In genomic region chr17:65560628-65561371, GRCh38 we compare ENCODE assay signal across 8 cellular contexts. TPM values are rescaled to one million over a fixed set of nuclear protein-coding genes. Genes with fewer than 3 reads are reported as not detected.
DNase-seq lines count a peak whose midpoint lies in the region; ATAC-seq and TF ChIP-seq lines count a peak whose summit lies in the region.

No MANE protein-coding gene starts in this region.

- H3K9ac ChIP-seq in smooth muscle cell (ENCODE audit: low read depth), result peak overlapping the region; percentile 94

- H3K4me1 ChIP-seq in smooth muscle cell (ENCODE audit: low read depth) (peaks cover 26% of the 10 kb centered on the region), vagina (peaks cover 29% of the 10 kb centered on the region)

- H3K4me3 ChIP-seq in HFF-Myc (replicated peaks; ENCODE audit: low read depth, low read length) (peak overlapping the region; percentile 78), smooth muscle cell (peak overlapping the region; percentile 95), vagina (peak overlapping the region in 1 of 2 donors; percentile 96)

- intact Hi-C loops in vagina (cut with DNase I), result no loop called here

- TF ChIP-seq POLR2A in vagina (IDR thresholded peaks at IDR 0.05), result peak in 1 of 2 donors; percentile 58

- H3K36me3 ChIP-seq in smooth muscle cell (ENCODE audit: low read depth) (no peaks in the 10 kb centered on the region), vagina (no peaks in the 10 kb centered on the region)

- ATAC-seq in activated CD4-positive, CD25-positive, alpha-beta regulatory T cell treated with anti-CD3 and anti-CD28 coated beads, Interleukin-2, amount 50 U/mL, for 24 hours, result peak; percentile 48 to 50

- DNase-seq in DMS 273 treated with DMSO at 0.1 percent for 48 hours (lab: John Stamatoyannopoulos, UW), result peak; percentile 70
- peak; percentile 69 for DNase-seq in HFF-Myc (ENCODE audit: extremely low read depth, low read depth)
- peak; percentile 63 for DNase-seq in NCI-H2107 (lab: John Stamatoyannopoulos, UW)
- peak in 51 of 61 donors; percentile 19 to 87 (median 57) for DNase-seq in caudate nucleus (lab: John Stamatoyannopoulos, UW)
- peak; percentile 66 for DNase-seq in inferior parietal cortex (ENCODE audit: extremely low spot score)
- peak; percentile 53 for DNase-seq in smooth muscle cell (lab: John Stamatoyannopoulos, UW; ENCODE audit: unreplicated experiment)
- no peak for DNase-seq in vagina (ENCODE audit: extremely low spot score in 2 of 2)

- H3K27me3 ChIP-seq in smooth muscle cell (ENCODE audit: low read depth) (no peaks in the 10 kb centered on the region), vagina (no peaks in the 10 kb centered on the region)

- H3K27ac ChIP-seq in caudate nucleus (ENCODE audit: low read depth, low read length), result peak overlapping the region; percentile 67
- H3K27ac ChIP-seq in smooth muscle cell (ENCODE audit: low read depth), result peak overlapping the region; percentile 96
- no peak overlapping the region for H3K27ac ChIP-seq in vagina

- TF ChIP-seq CTCF in HFF-Myc (IDR thresholded peaks at IDR 0.05; ENCODE audit: low read depth, low read length, missing control alignments) (no peak), smooth muscle cell (IDR thresholded peaks at IDR 0.05; ENCODE audit: borderline replicate concordance, insufficient read depth, poor library complexity, severe bottlenecking) (no peak), vagina (IDR thresholded peaks at IDR 0.05) (no peak)

- WGBS in smooth muscle cell (ENCODE audit: low lambda C conversion rate), result 1% methylated on average over 51 of the region's 106 CpGs

- no peak overlapping the region for H3K4me2 ChIP-seq in smooth muscle cell

- no peaks in the 10 kb centered on the region for H4K20me1 ChIP-seq in smooth muscle cell (ENCODE audit: low read depth)

- H3K79me2 ChIP-seq in smooth muscle cell (ENCODE audit: low read depth), result peaks cover 27% of the 10 kb centered on the region

- no peak overlapping the region for H2AFZ ChIP-seq in smooth muscle cell (ENCODE audit: low read depth)

- no peaks in the 10 kb centered on the region for H3K9me3 ChIP-seq in smooth muscle cell (replicated peaks; ENCODE audit: low read depth)
- H3K9me3 ChIP-seq in vagina, result no peaks in the 10 kb centered on the region

- H3F3A ChIP-seq in smooth muscle cell (ENCODE audit: low read depth), result peaks cover 7% of the 10 kb centered on the region

RNA-seq across cellular contexts. Expression of gene AXIN2, which starts 0.6 kb away (rescaled TPM):
- 14.2 and 20.1 TPM in 2 replicates for total RNA-seq in smooth muscle cell
- polyA plus RNA-seq in smooth muscle cell, result 13.8 and 14.5 TPM in 2 replicates
- 17.9 TPM for total RNA-seq in vagina

Comparison
In these comparisons a context has a peak if more than half of its experiments do, and no peak if none do; other contexts are left out.
1. DNase-seq: peak in DMS 273 treated with DMSO at 0.1 percent for 48 hours (single experiment), HFF-Myc (single experiment), NCI-H2107 (single experiment), caudate nucleus (51 of 61), inferior parietal cortex (single experiment) and smooth muscle cell (single experiment); none in vagina (0 of 2).